23 cellular contexts compared by ENCODE assay signal in genomic region chr11:69087811-69088210, GRCh38. TPM values are rescaled to one million over a fixed set of nuclear protein-coding genes. Genes with fewer than 3 reads are reported as not detected.
DNase-seq lines count a peak whose midpoint lies in the region; ATAC-seq and TF ChIP-seq lines count a peak whose summit lies in the region.
"Had no signal": no experiment of that assay in that cellular context is flagged by ENCODE, and none has a peak within 500 bp of the region (broad histone marks: within the 10 kb centered on the region; RNA-seq: fewer than 3 reads in every experiment).

No MANE protein-coding gene starts in this region.

- no peak overlapping the region for H2BK120ac ChIP-seq in neuronal stem cell (ENCODE audit: low read depth, low read length)
- H2BK120ac ChIP-seq in H9 (ENCODE audit: low read depth, low read length, poor library complexity, severe bottlenecking) = no peak overlapping the region

- H3K27me3 Mint-ChIP-seq in H9 (ENCODE audit: low read depth) = no peaks in the 10 kb centered on the region

- peak overlapping the region in 1 of 3 experiments; percentile 74; a peak in 1 of 7 replicates for H3K27ac Mint-ChIP-seq in H9
- H3K27ac Mint-ChIP-seq: CD8-positive, alpha-beta T cell had no signal

- H3K23me2 ChIP-seq in H9 (ENCODE audit: insufficient read length, low read depth, low read length, poor library complexity, severe bottlenecking) = no peaks in the 10 kb centered on the region

- TF ChIP-seq CTCF in cardiac muscle cell (IDR thresholded peaks at IDR 0.05; ENCODE audit: low read depth, low read length) (no peak), upper lobe of left lung (IDR thresholded peaks at IDR 0.05) (no peak), H9 (conservative IDR thresholded peaks at IDR 0.05) (no peak), colonic mucosa (IDR thresholded peaks at IDR 0.05) (no peak)

- H3K9me3 Mint-ChIP-seq in H9 = no peaks in the 10 kb centered on the region
- H3K9me3 Mint-ChIP-seq: CD8-positive, alpha-beta T cell had no signal

- no peak overlapping the region for H2AK5ac ChIP-seq in neuronal stem cell (ENCODE audit: low read depth, low read length)
- no peak overlapping the region for H2AK5ac ChIP-seq in H9 (ENCODE audit: insufficient read length, low read length)

- H2BK12ac ChIP-seq in neuronal stem cell (ENCODE audit: low read length) (no peak overlapping the region), H9 (ENCODE audit: insufficient read length, low read depth, low read length) (no peak overlapping the region)

- no peak for TF ChIP-seq EP300 in upper lobe of left lung (IDR thresholded peaks at IDR 0.05)

- H3K36me3 Mint-ChIP-seq in H9 (ENCODE audit: insufficient read depth in 1 of 3, low read depth in 3 of 3) = peaks cover 9 to 45% (median 39%) of the 10 kb centered on the region in 3 experiments

- H3K9me3 ChIP-seq in cardiac muscle cell (ENCODE audit: low read depth) = no peaks in the 10 kb centered on the region
- H3K9me3 ChIP-seq in esophagus (ENCODE audit: control insufficient read depth in 2 of 2, insufficient read depth in 1 of 2, low read depth in 1 of 2, low read length in 1 of 2) = no peaks in the 10 kb centered on the region
- H3K9me3 ChIP-seq in neuronal stem cell (replicated peaks in 1 of 2; ENCODE audit: control insufficient read depth in 2 of 2, insufficient read depth in 1 of 2, low read depth in 1 of 2, low read length in 2 of 2) = peaks cover 0 to 3% of the 10 kb centered on the region in 2 donors
- no peaks in the 10 kb centered on the region for H3K9me3 ChIP-seq in upper lobe of left lung
- no peaks in the 10 kb centered on the region for H3K9me3 ChIP-seq in H9 (ENCODE audit: control insufficient read depth, low read depth, low read length)
- no peaks in the 10 kb centered on the region for H3K9me3 ChIP-seq in colonic mucosa
- H3K9me3 ChIP-seq: BLaER1 treated with 17β-estradiol and CSF1 and Interleukin-3, amounts not matched to agents 10 nM and 100 nM had no signal

- intact Hi-C loops in left cardiac atrium (cut with DNase I) (no loop called here), colonic mucosa (cut with DNase I) (no loop called here)

- no peak overlapping the region for H4K5ac ChIP-seq in H9 (ENCODE audit: insufficient read length, low read depth, low read length)

- H3K4me2 ChIP-seq in neuronal stem cell (ENCODE audit: insufficient read depth, low read length, poor library complexity, severe bottlenecking) (no peak overlapping the region), H9 (ENCODE audit: insufficient read depth, insufficient read length, low read length) (no peak overlapping the region)

- no peaks in the 10 kb centered on the region for H4K20me1 ChIP-seq in H9 (ENCODE audit: control insufficient read depth, insufficient read depth, insufficient read length)

- DNase-seq in cardiac muscle cell (ENCODE audit: low read depth in 1 of 2, low spot score in 1 of 2) (no peak), left cardiac atrium (no peak), neuronal stem cell (ENCODE audit: low spot score) (no peak), upper lobe of left lung (no peak), H9 (no peak), colonic mucosa (no peak)
- DNase-seq: ACHN; Calu3; CD8-positive, alpha-beta T cell; DMS153; GOT3; Karpas-422; NCI-H1694; NCI-H2081; NCI-H2171 treated with DMSO at 0.1 percent for 48 hours; NCI-H524 treated with DMSO at 0.1 percent for 48 hours; NCI-H82; OCI-M1 had no signal

- ATAC-seq in left cardiac atrium (no peak), upper lobe of left lung (ENCODE audit: low FRiP score in 2 of 2) (no peak), GM19023 (IDR thresholded peaks at IDR 0.05; ENCODE audit: unreplicated experiment) (no peak)

- no peak overlapping the region for H3K14ac ChIP-seq in neuronal stem cell (ENCODE audit: low read length)
- no peak overlapping the region for H3K14ac ChIP-seq in H9 (ENCODE audit: insufficient read depth, low read length)

- H3K79me1 ChIP-seq in neuronal stem cell (ENCODE audit: low read depth, low read length) (no peaks in the 10 kb centered on the region), H9 (ENCODE audit: insufficient read depth, low read depth, low read length, poor library complexity, severe bottlenecking) (no peaks in the 10 kb centered on the region)

- peak overlapping the region; percentile 62 for H3K27ac ChIP-seq in cardiac muscle cell
- H3K27ac ChIP-seq in esophagus (ENCODE audit: low read depth in 2 of 2, low read length in 1 of 2) = peak overlapping the region; percentile 42 to 73
- H3K27ac ChIP-seq in neuronal stem cell (replicated peaks; ENCODE audit: low read length) = no peak overlapping the region
- peak overlapping the region in 3 of 4 donors; percentile 7 to 81 (median 8) for H3K27ac ChIP-seq in upper lobe of left lung
- H3K27ac ChIP-seq in H9 (ENCODE audit: insufficient read length, low read depth, low read length) = no peak overlapping the region
- H3K27ac ChIP-seq in colonic mucosa = no peak overlapping the region
- H3K27ac ChIP-seq: 22Rv1; BLaER1 treated with 17β-estradiol and CSF1 and Interleukin-3, amounts not matched to agents 10 nM and 100 nM; SJSA1 had no signal

- no peaks in the 10 kb centered on the region for H3K79me2 ChIP-seq in H9 (ENCODE audit: insufficient read depth, low read length)

- no peak overlapping the region for H2BK20ac ChIP-seq in H9 (ENCODE audit: low read depth, low read length, poor library complexity, severe bottlenecking)

- 83 to 84% methylated on average over 14 of the region's 14 CpGs for WGBS in esophagus, 2 donors
- no CpG with 5 or more reads among the region's 14 CpGs for WGBS in neuronal stem cell (ENCODE audit: extremely low coverage in 2 of 2, insufficient read length in 2 of 2, insufficient replicate concordance in 1 of 2), 2 donors
- WGBS in upper lobe of left lung, 2 donors = 85 to 94% methylated on average over 7 to 14 of the region's 14 CpGs
- no CpG with 5 or more reads among the region's 14 CpGs for WGBS in H9 (ENCODE audit: extremely low coverage, insufficient read length, low lambda C conversion rate)

- no peak overlapping the region for H3K9ac ChIP-seq in neuronal stem cell (ENCODE audit: low read depth, low read length, poor library complexity)
- H3K9ac ChIP-seq in H9 (ENCODE audit: extremely low read depth, insufficient read length, low read length) = no peak overlapping the region
- no peak overlapping the region for H3K9ac ChIP-seq in colonic mucosa (ENCODE audit: low read depth in 2 of 2, low read length in 2 of 2)
- H3K9ac ChIP-seq: BLaER1 treated with 17β-estradiol and CSF1 and Interleukin-3, amounts not matched to agents 10 nM and 100 nM had no signal

- peaks cover 22% of the 10 kb centered on the region for H3K36me3 ChIP-seq in cardiac muscle cell
- peaks cover 4 to 24% of the 10 kb centered on the region in 2 donors for H3K36me3 ChIP-seq in esophagus (ENCODE audit: control insufficient read depth in 2 of 2, insufficient read depth in 2 of 2, low read length in 1 of 2)
- H3K36me3 ChIP-seq in neuronal stem cell (replicated peaks in 1 of 2; ENCODE audit: control insufficient read depth in 2 of 2, insufficient read depth in 2 of 2, low read length in 2 of 2) = peaks cover 8 to 24% of the 10 kb centered on the region in 2 donors
- peaks cover 0 to 57% (median 20%) of the 10 kb centered on the region in 4 donors for H3K36me3 ChIP-seq in upper lobe of left lung
- H3K36me3 ChIP-seq in colonic mucosa = no peaks in the 10 kb centered on the region

- H2BK15ac ChIP-seq in neuronal stem cell (ENCODE audit: low read length) (no peak overlapping the region), H9 (ENCODE audit: low read depth, low read length) (no peak overlapping the region)

- no peak overlapping the region for H2AFZ ChIP-seq in neuronal stem cell (ENCODE audit: low read length)
- no peak overlapping the region for H2AFZ ChIP-seq in H9 (ENCODE audit: low read length)

- TF ChIP-seq POLR2A in upper lobe of left lung (IDR thresholded peaks at IDR 0.05) = no peak

- peak overlapping the region; percentile 29 for H3K23ac ChIP-seq in neuronal stem cell (ENCODE audit: low read depth, low read length, poor library complexity)
- H3K23ac ChIP-seq in H9 (ENCODE audit: insufficient read length, low read depth, low read length) = no peak overlapping the region

- H4K91ac ChIP-seq in neuronal stem cell (ENCODE audit: low read depth, low read length, poor library complexity) (no peak overlapping the region), H9 (ENCODE audit: insufficient read length, low read depth, low read length) (no peak overlapping the region)

- H3K18ac ChIP-seq in neuronal stem cell (ENCODE audit: low read length) (no peak overlapping the region), H9 (ENCODE audit: insufficient read length, low read depth, low read length) (no peak overlapping the region)

- no peak overlapping the region for H3K4me3 ChIP-seq in cardiac muscle cell
- H3K4me3 ChIP-seq in esophagus (ENCODE audit: low read depth in 1 of 2, low read length in 2 of 2) = no peak overlapping the region
- H3K4me3 ChIP-seq in neuronal stem cell (ENCODE audit: low read length in 2 of 2) = no peak overlapping the region
- H3K4me3 ChIP-seq in upper lobe of left lung = no peak overlapping the region
- H3K4me3 ChIP-seq in colonic mucosa = no peak overlapping the region
- H3K4me3 ChIP-seq: BLaER1 treated with 17β-estradiol and CSF1 and Interleukin-3, amounts not matched to agents 10 nM and 100 nM; SJSA1 had no signal

- H3K4ac ChIP-seq in neuronal stem cell (ENCODE audit: low read length) (no peak overlapping the region), H9 (ENCODE audit: low read depth, low read length) (no peak overlapping the region)

- H3K27me3 ChIP-seq in cardiac muscle cell = no peaks in the 10 kb centered on the region
- H3K27me3 ChIP-seq in esophagus (ENCODE audit: control insufficient read depth in 1 of 2, insufficient read depth in 2 of 2, low read length in 2 of 2) = no peaks in the 10 kb centered on the region
- no peaks in the 10 kb centered on the region for H3K27me3 ChIP-seq in neuronal stem cell (ENCODE audit: control insufficient read depth in 3 of 3, insufficient read depth in 3 of 3, low read depth in 1 of 3, low read length in 3 of 3)
- no peaks in the 10 kb centered on the region for H3K27me3 ChIP-seq in upper lobe of left lung
- H3K27me3 ChIP-seq in H9 (ENCODE audit: insufficient read depth, low read length) = no peaks in the 10 kb centered on the region
- no peaks in the 10 kb centered on the region for H3K27me3 ChIP-seq in colonic mucosa
- H3K27me3 ChIP-seq: BLaER1 treated with 17β-estradiol and CSF1 and Interleukin-3, amounts not matched to agents 10 nM and 100 nM; SJSA1 had no signal

- H2BK5ac ChIP-seq in neuronal stem cell (ENCODE audit: low read length) (peak overlapping the region; percentile 42), H9 (ENCODE audit: insufficient read length, low read length) (no peak overlapping the region)

- H3K4me1 ChIP-seq in cardiac muscle cell (ENCODE audit: low read depth) = peaks cover 8% of the 10 kb centered on the region
- H3K4me1 ChIP-seq in esophagus (ENCODE audit: control insufficient read depth in 2 of 2, insufficient read depth in 2 of 2, low read length in 1 of 2) = peaks cover 0 to 3% of the 10 kb centered on the region in 2 donors
- H3K4me1 ChIP-seq in neuronal stem cell (ENCODE audit: control insufficient read depth in 2 of 2, insufficient read depth in 1 of 2, low read depth in 1 of 2, low read length in 2 of 2) = no peaks in the 10 kb centered on the region
- peaks cover 0 to 16% (median 3%) of the 10 kb centered on the region in 4 donors for H3K4me1 ChIP-seq in upper lobe of left lung
- H3K4me1 ChIP-seq in H9 (ENCODE audit: insufficient read depth, low read length) = no peaks in the 10 kb centered on the region
- H3K4me1 ChIP-seq in colonic mucosa = no peaks in the 10 kb centered on the region

- H3K56ac ChIP-seq in H9 (ENCODE audit: insufficient read length, low read depth, low read length) = no peak overlapping the region

- H4K8ac ChIP-seq in neuronal stem cell (ENCODE audit: low read depth, low read length) = no peak overlapping the region
- no peak overlapping the region for H4K8ac ChIP-seq in H9 (replicated peaks; ENCODE audit: insufficient read length, low read depth, low read length)

- peaks cover 5 to 9% of the 10 kb centered on the region in 2 experiments; a peak in 3 of 4 replicates for H3K4me1 Mint-ChIP-seq in H9

- H3K4me3 Mint-ChIP-seq in H9 = no peak overlapping the region
- H3K4me3 Mint-ChIP-seq: CD8-positive, alpha-beta T cell had no signal

- no peak overlapping the region for H3T11ph ChIP-seq in H9 (ENCODE audit: low read length)

RNA-seq across cellular contexts. Expression of gene TPCN2, which starts 39.1 kb away (rescaled TPM):
- total RNA-seq in cardiac muscle cell = 25.5 and 39.4 TPM in 2 replicates
- polyA plus RNA-seq in cardiac muscle cell = 42.2 and 50.1 TPM in 2 replicates
- 1 to 10 TPM; 7.3 to 9.7 TPM for total RNA-seq in left cardiac atrium
- polyA plus RNA-seq in esophagus = 10 to 100 TPM in 1 of 2 donors, 1 to 10 TPM in 1; 6.5 to 12.1 TPM
- 4.3 TPM for polyA plus RNA-seq in neuronal stem cell (2013, experiment 1 of 2)
- polyA plus RNA-seq in neuronal stem cell (2013, experiment 2 of 2) = 4.3 TPM
- total RNA-seq in upper lobe of left lung = 10 to 100 TPM; 12.5 to 61.8 (median 18.8) TPM
- total RNA-seq in H9 (2021) = 16.2 and 16.8 TPM in 2 replicates
- total RNA-seq in colonic mucosa = 10 to 100 TPM; 14.5 to 21.1 TPM

Comparison
In these comparisons a context has a peak if more than half of its experiments do, and no peak if none do; other contexts are left out.
1. H3K27ac ChIP-seq: peak in cardiac muscle cell (single experiment), esophagus (2 of 2) and upper lobe of left lung (3 of 4); none in neuronal stem cell (single experiment), H9 (single experiment) and colonic mucosa (single experiment).